Comparison of ENCODE assay signal across 8 cellular contexts in genomic region chr2:119544075-119545031, GRCh38. TPM values are rescaled to one million over a fixed set of nuclear protein-coding genes. Genes with fewer than 3 reads are reported as not detected.
A peak's percentile ranks its signal among the peaks of the same experiment; 100 is the strongest.
DNase-seq lines count a peak whose midpoint lies in the region; ATAC-seq and TF ChIP-seq lines count a peak whose summit lies in the region.

Gene CFAP221 (plus strand): TSS chr2:119544449. CDS start chr2:119546132, 1,683 bp downstream.

- POLR2A ChIA-PET in AG04450 (lab: Yijun Ruan, JAX): no interaction called here

- peak within 1 kb of the TSS; percentile 82 for H3K9ac ChIP-seq in adipocyte (ENCODE audit: low read length)

- DNase-seq in AG04450 (ENCODE audit: low read depth, low spot score): no peak
- DNase-seq in NOMO-1 treated with DMSO at 0.1 percent for 48 hours (lab: John Stamatoyannopoulos, UW; ENCODE audit: unreplicated experiment): peak; percentile 52
- DNase-seq in adipocyte (ENCODE audit: low read depth): peak; percentile 73
- peak; percentile 67 to 79 (median 77) for DNase-seq in heart left ventricle
- DNase-seq in ovary: peak; percentile 44 to 78 (median 64)

- H3K4me3 ChIP-seq in AG04450 (ENCODE audit: low read depth, low read length): peak within 1 kb of the TSS; percentile 56
- peak within 1 kb of the TSS; percentile 82 for H3K4me3 ChIP-seq in adipocyte (ENCODE audit: low read length)
- peak within 1 kb of the TSS; percentile 41 to 86 (median 64) for H3K4me3 ChIP-seq in heart left ventricle
- H3K4me3 ChIP-seq in ovary: peak within 1 kb of the TSS; percentile 38
- peak within 1 kb of the TSS; percentile 27 for H3K4me3 ChIP-seq in urinary bladder (ENCODE audit: low read depth, low read length)

- CTCF ChIA-PET in AG04450 (lab: Charles Lee): no interaction called here

- H3K36me3 ChIP-seq in adipocyte (ENCODE audit: control insufficient read depth, insufficient read depth, low read length, severe bottlenecking) (no peaks in the 10 kb centered on the region), heart left ventricle (no peaks in the 10 kb centered on the region), ovary (no peaks in the 10 kb centered on the region), urinary bladder (ENCODE audit: insufficient read depth) (no peaks in the 10 kb centered on the region)

- peak; percentile 62 for ATAC-seq in GM18909 (IDR thresholded peaks at IDR 0.05; ENCODE audit: poor library complexity, unreplicated experiment)
- peak; percentile 57 for ATAC-seq in HG03460 (IDR thresholded peaks at IDR 0.05; ENCODE audit: unreplicated experiment)
- ATAC-seq in heart left ventricle: peak; percentile 80 to 98 (median 95)

- TF ChIP-seq POLR2A in heart left ventricle (IDR thresholded peaks at IDR 0.05): no peak
- no peak for TF ChIP-seq POLR2A in ovary (IDR thresholded peaks at IDR 0.05)

- H3K27me3 ChIP-seq in AG04450 (ENCODE audit: control insufficient read depth, insufficient read depth, low read length) (peaks cover 20% of the 10 kb centered on the region), adipocyte (replicated peaks; ENCODE audit: control insufficient read depth, insufficient read depth, low read length) (peaks cover 12% of the 10 kb centered on the region), heart left ventricle (peaks cover 0 to 41% (median 4%) of the 10 kb centered on the region in 9 donors), ovary (no peaks in the 10 kb centered on the region)

- TF ChIP-seq CTCF in AG04450 (IDR thresholded peaks at IDR 0.05; ENCODE audit: low read depth, low read length) (no peak), heart left ventricle (IDR thresholded peaks at IDR 0.05) (no peak), ovary (IDR thresholded peaks at IDR 0.05) (no peak)

- WGBS in heart left ventricle, 4 donors: 2 to 8% (median 3%) methylated on average over 45 to 91 of the region's 91 CpGs
- 1 to 2% (median 1%) methylated on average over 50 to 91 of the region's 91 CpGs for WGBS in ovary, 3 donors
- WGBS in urinary bladder: 4% methylated on average over 91 of the region's 91 CpGs

- H3K27ac ChIP-seq in AG04450 (ENCODE audit: low read depth, low read length): no peak within 1 kb of the TSS
- peak within 1 kb of the TSS in 6 of 12 donors; percentile 31 to 62 (median 40) for H3K27ac ChIP-seq in heart left ventricle
- H3K27ac ChIP-seq in ovary: no peak within 1 kb of the TSS
- no peak within 1 kb of the TSS for H3K27ac ChIP-seq in urinary bladder (ENCODE audit: low read depth)

- H3K4me1 ChIP-seq in adipocyte (ENCODE audit: control insufficient read depth, insufficient read depth, low read length) (peaks cover 22% of the 10 kb centered on the region), heart left ventricle (peaks cover 0 to 7% (median 3%) of the 10 kb centered on the region in 12 donors), ovary (ENCODE audit: insufficient read depth) (peaks cover 2% of the 10 kb centered on the region), urinary bladder (ENCODE audit: insufficient read depth) (no peaks in the 10 kb centered on the region)

- TF ChIP-seq EP300 in ovary (IDR thresholded peaks at IDR 0.05): no peak

- no peaks in the 10 kb centered on the region; the same call in 1 of the 2 replicates for H3K9me3 ChIP-seq in AG04450 (ENCODE audit: control insufficient read depth, insufficient read depth, low read length)
- H3K9me3 ChIP-seq in adipocyte (ENCODE audit: control insufficient read depth, low read length): peaks cover 7% of the 10 kb centered on the region
- no peaks in the 10 kb centered on the region for H3K9me3 ChIP-seq in heart left ventricle
- H3K9me3 ChIP-seq in ovary: no peaks in the 10 kb centered on the region

- intact Hi-C loops in heart left ventricle (cut with DNase I): no loop called here
- intact Hi-C loops in ovary (cut with DNase I): no loop called here

RNA-seq across cellular contexts. Expression of gene CFAP221, which starts in this region (rescaled TPM):
- polyA plus RNA-seq in AG04450 (2011; rRNA removed) (not detected in 2 replicates), heart left ventricle (under 1 TPM; 0.08 to 0.18 TPM), ovary (1 to 10 TPM in 1 of 2 donors, under 1 TPM in 1; 0.24 to 2.4 TPM), urinary bladder (0.09 TPM)
- not detected in 2 replicates for polyA minus RNA-seq in AG04450 (2011; rRNA and poly(A)+ RNA removed)
- total RNA-seq in heart left ventricle (1 to 10 TPM in 6 of 9 donors, under 1 TPM in 2, not detected in 1; 0.86 to 2.2 (median 1.7) TPM), ovary (10 to 100 TPM in 1 of 7 donors, 1 to 10 TPM in 5, under 1 TPM in 1; 0.86 to 23.4 (median 2.4) TPM), urinary bladder (0.95 TPM)

Comparison
In these comparisons a context has a peak if more than half of its experiments do, and no peak if none do; other contexts are left out.
1. H3K4me3 ChIP-seq: peak in every context shown above with its lines; median percentile 82 in adipocyte; 64 in heart left ventricle; 56 in AG04450; 38 in ovary; 27 in urinary bladder.